Comparison of ENCODE assay signal across 13 cellular contexts in the genomic region with DNA sequence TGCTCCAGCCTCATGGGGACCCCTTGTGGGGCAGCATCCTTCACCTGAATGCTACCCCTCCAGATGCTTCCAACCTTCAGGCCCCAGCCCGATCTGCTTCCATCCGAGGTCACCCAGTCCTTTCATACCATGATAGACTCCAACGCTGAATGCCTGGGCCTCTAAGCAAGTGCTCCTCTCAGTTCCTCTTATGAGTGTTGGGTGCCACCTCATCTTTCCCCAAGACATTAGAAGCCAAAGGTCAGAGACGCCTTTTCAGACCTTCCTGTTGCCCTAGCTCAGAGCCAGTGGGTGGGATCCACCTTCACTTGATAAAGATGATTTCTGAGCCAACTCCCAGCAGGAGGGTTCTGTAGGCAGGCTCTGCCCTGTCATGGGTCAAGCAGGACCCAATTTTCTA.
A peak's percentile ranks its signal among the peaks of the same experiment; 100 is the strongest.
DNase-seq lines count a peak whose midpoint lies in the region; ATAC-seq and TF ChIP-seq lines count a peak whose summit lies in the region.
"Had no signal": no experiment of that assay in that cellular context is flagged by ENCODE, and none has a peak within 500 bp of the region (broad histone marks: within the 10 kb centered on the region; RNA-seq: fewer than 3 reads in every experiment).

No MANE protein-coding gene starts in this region.

- H3K4me3 ChIP-seq in GM12865 (ENCODE audit: low read depth, low read length), result no peak overlapping the region
- no peak overlapping the region for H3K4me3 ChIP-seq in H7 (ENCODE audit: insufficient read depth, low read depth, low read length)
- H3K4me3 ChIP-seq: neural progenitor cell had no signal

- H3K36me3 ChIP-seq in H7 (replicated peaks; ENCODE audit: control insufficient read depth, insufficient read depth, low read length), result no peaks in the 10 kb centered on the region
- H3K36me3 ChIP-seq: neural progenitor cell had no signal

- ATAC-seq in GM19324 (IDR thresholded peaks at IDR 0.05; ENCODE audit: low FRiP score, unreplicated experiment) (peak; percentile 95), HG02642 (IDR thresholded peaks at IDR 0.05; ENCODE audit: poor library complexity, unreplicated experiment) (peak; percentile 88), HG03439 (IDR thresholded peaks at IDR 0.05; ENCODE audit: unreplicated experiment) (peak; percentile 81)

- TF ChIP-seq CTCF in GM12865 (IDR thresholded peaks at IDR 0.05; ENCODE audit: insufficient read depth, low read depth, low read length, missing control alignments), result no peak

- DNase-seq in GM12865 (ENCODE audit: low read depth), result peak; percentile 37
- no peak for DNase-seq in H7
- no peak for DNase-seq in NCI-H1436 treated with DMSO at 0.1 percent for 48 hours (lab: John Stamatoyannopoulos, UW)
- DNase-seq in SKM-1 (lab: John Stamatoyannopoulos, UW; ENCODE audit: unreplicated experiment), result no peak
- DNase-seq in COR-L47 (lab: John Stamatoyannopoulos, UW), result no peak
- DNase-seq: EL; islet precursor cell; NCI-H1092 treated with DMSO at 0.1 percent for 48 hours; stimulated activated CD4-positive, alpha-beta T cell treated with anti-CD3 and anti-CD28 coated beads, Interleukin-12 subunit alpha, Interleukin-12 subunit beta, amount 100 ng/mL, for 4 hours had no signal

- no peaks in the 10 kb centered on the region for H3K27me3 ChIP-seq in H7 (ENCODE audit: control insufficient read depth, insufficient read depth, low read length)
- H3K27me3 ChIP-seq: neural progenitor cell had no signal
